1 cellular context compared by ENCODE assay signal in the genomic region with DNA sequence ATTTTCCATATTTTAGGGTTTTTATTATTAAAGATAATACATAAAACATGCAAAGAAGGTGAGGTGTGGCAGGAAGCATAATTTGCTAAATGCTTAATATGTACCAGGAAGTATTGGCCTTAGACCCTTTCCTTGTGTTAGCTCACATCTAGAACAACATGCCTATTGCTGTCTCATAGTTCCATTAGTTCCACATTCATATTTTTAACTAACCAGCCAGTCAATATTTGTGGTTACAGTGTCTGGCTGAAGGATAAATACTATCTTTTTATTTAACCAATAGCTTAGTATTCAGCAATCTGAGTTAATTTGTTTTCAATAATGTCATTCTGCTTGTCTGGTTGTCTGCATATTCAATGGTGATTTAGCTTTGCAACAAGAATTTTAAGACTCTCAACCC.
TF ChIP-seq lines count a peak whose summit lies in the region.

No MANE protein-coding gene starts in this region.

TF ChIP-seq in HCT116, 20 proteins besides CTCF, POLR2A, EP300 and RAD21 (continued from another document):
- TF ChIP-seq ELF1 (IDR thresholded peaks at IDR 0.05; ENCODE audit: borderline replicate concordance, low read depth), result no peak
- TF ChIP-seq CBX3 (IDR thresholded peaks at IDR 0.05; ENCODE audit: low read depth), result no peak
- no peak for TF ChIP-seq REST (IDR thresholded peaks at IDR 0.05; ENCODE audit: low read depth)
- TF ChIP-seq POLR2AphosphoS5 (IDR thresholded peaks at IDR 0.05; ENCODE audit: low read depth, low read length), result no peak
- no peak for TF ChIP-seq EZH2 (IDR thresholded peaks at IDR 0.05)
- no peak for TF ChIP-seq CEBPB (IDR thresholded peaks at IDR 0.05; ENCODE audit: low read depth)
- TF ChIP-seq SP1 (IDR thresholded peaks at IDR 0.05; ENCODE audit: low read depth), result no peak
- no peak for TF ChIP-seq ZFX (IDR thresholded peaks at IDR 0.05)
